1 cellular context compared by ENCODE assay signal in the genomic region with DNA sequence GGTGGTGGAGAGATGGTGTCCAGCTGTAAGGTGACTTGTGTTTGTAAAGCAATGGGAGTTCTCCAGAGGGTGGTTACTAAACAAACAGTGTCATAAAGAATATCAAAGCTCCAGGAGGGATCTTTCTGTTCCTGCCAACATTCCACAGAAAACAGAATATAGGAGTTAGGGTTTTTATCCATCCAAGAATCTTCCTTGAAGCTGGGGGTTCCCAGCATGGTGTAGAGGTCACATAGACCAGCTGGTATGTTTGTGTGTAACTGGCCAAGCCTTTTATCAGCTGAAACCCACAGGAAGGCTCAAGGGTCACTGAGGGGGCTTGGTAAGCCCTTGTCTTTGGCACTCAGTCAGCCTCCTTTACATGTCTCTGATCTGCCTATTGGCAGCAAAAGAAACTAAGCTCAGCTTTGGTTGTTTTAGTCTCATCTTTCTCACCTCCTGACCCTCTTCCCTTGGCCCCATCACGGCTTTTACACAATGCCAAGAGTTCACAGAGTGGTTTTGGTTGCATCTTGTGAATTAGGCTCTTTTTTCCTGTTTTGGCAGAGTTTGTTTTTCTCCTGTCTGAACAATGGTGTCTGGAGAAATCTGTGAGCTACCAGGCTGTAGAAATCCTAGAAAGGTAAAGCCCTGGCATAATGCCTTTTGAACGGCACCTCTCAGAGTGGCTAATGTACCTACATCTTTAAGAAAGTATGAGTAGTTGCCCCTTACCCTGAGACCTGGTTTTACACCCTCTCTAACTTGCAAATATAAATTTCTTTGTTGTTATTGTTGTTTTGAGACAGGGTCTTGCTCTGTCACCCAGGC.
TF ChIP-seq lines count a peak whose summit lies in the region.

No MANE protein-coding gene starts in this region.

TF ChIP-seq in K562, 482 proteins besides CTCF, POLR2A, EP300 and RAD21:
- TF ChIP-seq CXXC5 (CRISPR knock-in tag; IDR thresholded peaks at IDR 0.05) (no peak), KAT7 (CRISPR knock-in tag; IDR thresholded peaks at IDR 0.05; ENCODE audit: borderline replicate concordance) (no peak), CCNT2 (IDR thresholded peaks at IDR 0.05; ENCODE audit: borderline replicate concordance, extremely low read depth, insufficient read length, low read depth, low read length) (no peak), UBTF (IDR thresholded peaks at IDR 0.05; ENCODE audit: borderline replicate concordance in 1 of 2, low read depth in 2 of 2, low read length in 2 of 2) (no peak), ZBTB7A (IDR thresholded peaks at IDR 0.05; ENCODE audit: borderline replicate concordance, control insufficient read depth, low read depth, low read length) (peak; percentile 45; the same call in 1 of the 2 replicates), PREB (CRISPR knock-in tag; IDR thresholded peaks at IDR 0.05) (no peak), RNF2 (IDR thresholded peaks at IDR 0.05) (no peak), U2AF2 (optimal IDR thresholded peaks at IDR 0.05; ENCODE audit: low read depth, low read length) (no peak), CBFA2T3 (IDR thresholded peaks at IDR 0.05) (0 out of 2 replicates have a peak, but pooled peaks have one; percentile 5), SNIP1 (IDR thresholded peaks at IDR 0.05; ENCODE audit: low read depth) (no peak), HNRNPLL (IDR thresholded peaks at IDR 0.05; ENCODE audit: low read depth, low read length, poor library complexity, severe bottlenecking) (no peak)
TF ChIP-seq in K562: peak in this region for 2.
